9 cellular contexts compared by ENCODE assay signal in genomic region chr4:184644553-184645307, GRCh38. TPM values are rescaled to one million over a fixed set of nuclear protein-coding genes. Genes with fewer than 3 reads are reported as not detected.
DNase-seq lines count a peak whose midpoint lies in the region; ATAC-seq, FAIRE-seq and TF ChIP-seq lines count a peak whose summit lies in the region.
"Had no signal": no experiment of that assay in that cellular context is flagged by ENCODE, and none has a peak within 500 bp of the region (broad histone marks: within the 10 kb centered on the region; RNA-seq: fewer than 3 reads in every experiment).

No MANE protein-coding gene starts in this region.

- H2BK12ac ChIP-seq in mesenchymal stem cell (ENCODE audit: low read length in 2 of 2) = no peak overlapping the region

- no peak for FAIRE-seq in kidney (lab: Jason Lieb, UNC)
- FAIRE-seq: pancreas had no signal

- no peak overlapping the region for H3K27ac ChIP-seq in CD8-positive, alpha-beta memory T cell (ENCODE audit: low read depth, low read length)
- H3K27ac ChIP-seq in HEK293 (ENCODE audit: extremely low read depth, low read depth, low read length) (peak overlapping the region; percentile 41), mesenchymal stem cell (ENCODE audit: low read length, poor library complexity, severe bottlenecking) (peak overlapping the region; percentile 92), kidney (ENCODE audit: low read depth in 2 of 2, low read length in 2 of 2) (no peak overlapping the region)
- H3K27ac ChIP-seq: pancreas had no signal

- H2BK120ac ChIP-seq in mesenchymal stem cell (ENCODE audit: low read depth, low read length) = no peak overlapping the region

- no peaks in the 10 kb centered on the region for H3K9me3 ChIP-seq in CD8-positive, alpha-beta memory T cell (ENCODE audit: low read length)
- H3K9me3 ChIP-seq in HEK293 (ENCODE audit: control insufficient read depth, insufficient read depth, low read depth, low read length) (no peaks in the 10 kb centered on the region), mesenchymal stem cell (ENCODE audit: control insufficient read depth, low read length) (no peaks in the 10 kb centered on the region), kidney (ENCODE audit: control insufficient read depth in 1 of 2, low read length in 2 of 2) (no peaks in the 10 kb centered on the region)
- H3K9me3 ChIP-seq: pancreas had no signal

- CTCF ChIA-PET in CD8-positive, alpha-beta memory T cell (lab: Charles Lee) = interaction anchor here (0.6 to 0.8 kb wide), 2 partner anchors 90 to 168 kb away, joined by 3 to 4 read pairs; partner anchors contain the start of gene CENPU
- CTCF ChIA-PET in HEK293 (lab: Yijun Ruan, JAX) = interaction anchor here (0.5 to 0.7 kb wide), 3 partner anchors 21 to 39 kb away, joined by 3 to 4 read pairs (median 3); no protein-coding TSS in a partner anchor

- H2BK5ac ChIP-seq in mesenchymal stem cell (ENCODE audit: low read depth, low read length, poor library complexity, severe bottlenecking) = peak overlapping the region; percentile 53

- no peaks in the 10 kb centered on the region for H3K36me3 ChIP-seq in CD8-positive, alpha-beta memory T cell (ENCODE audit: insufficient read depth, low read length)
- H3K36me3 ChIP-seq in HEK293 (ENCODE audit: control insufficient read depth in 2 of 2, insufficient read depth in 1 of 2, low read length in 2 of 2) (peaks cover 0 to 18% of the 10 kb centered on the region in 2 experiments; a peak in 2 of 3 replicates), mesenchymal stem cell (ENCODE audit: control insufficient read depth in 1 of 2, insufficient read depth in 2 of 2, low read depth in 1 of 2, low read length in 2 of 2) (peaks cover 8 to 44% of the 10 kb centered on the region in 2 experiments), kidney (ENCODE audit: control insufficient read depth in 1 of 2, insufficient read depth in 2 of 2, low read length in 2 of 2) (no peaks in the 10 kb centered on the region)
- H3K36me3 ChIP-seq: pancreas had no signal

- H3K9me3 Mint-ChIP-seq in CD8-positive, alpha-beta memory T cell = no peaks in the 10 kb centered on the region
- no peaks in the 10 kb centered on the region for H3K9me3 Mint-ChIP-seq in activated T-helper 2 cell treated with anti-CD3 and anti-CD28 coated beads, Interferon-gamma antibody, Interleukin-2, Interleukin-4, amounts not matched to agents 10 μg/mL and 5 μg/mL and 100 μg/mL, durations not matched to agents 14 hours and 24 hours and 36 hours
- H3K9me3 Mint-ChIP-seq: dendritic cell treated with granulocyte-macrophage colony-stimulating factor and Interleukin-4, amounts not matched to agents 40 ng/mL and 50 ng/mL, for 4 days had no signal

- no peak overlapping the region for H2AFZ ChIP-seq in mesenchymal stem cell (ENCODE audit: low read depth, low read length)

- H3K36me3 Mint-ChIP-seq in CD8-positive, alpha-beta memory T cell = peaks cover 6 to 65% (median 9%) of the 10 kb centered on the region in 3 donors
- H3K36me3 Mint-ChIP-seq in activated T-helper 2 cell treated with anti-CD3 and anti-CD28 coated beads, Interferon-gamma antibody, Interleukin-2, Interleukin-4, amounts not matched to agents 10 μg/mL and 5 μg/mL and 100 μg/mL, durations not matched to agents 14 hours and 24 hours and 36 hours (ENCODE audit: low read depth) = peaks cover 75% of the 10 kb centered on the region

- no peak overlapping the region for H3K4me3 ChIP-seq in CD8-positive, alpha-beta memory T cell (ENCODE audit: low read length)
- H3K4me3 ChIP-seq in HEK293 (ENCODE audit: low read depth, low read length) = no peak overlapping the region
- H3K4me3 ChIP-seq in mesenchymal stem cell (ENCODE audit: insufficient read depth in 1 of 2, low read depth in 1 of 2, low read length in 2 of 2) = no peak overlapping the region
- no peak overlapping the region for H3K4me3 ChIP-seq in kidney (ENCODE audit: low read length in 2 of 2)
- H3K4me3 ChIP-seq: pancreas had no signal

- no peaks in the 10 kb centered on the region for H3K27me3 ChIP-seq in CD8-positive, alpha-beta memory T cell (ENCODE audit: insufficient read depth, low read length, poor library complexity, severe bottlenecking)
- no peaks in the 10 kb centered on the region for H3K27me3 ChIP-seq in mesenchymal stem cell (ENCODE audit: control insufficient read depth in 1 of 2, insufficient read depth in 1 of 2, low read length in 2 of 2)
- H3K27me3 ChIP-seq: pancreas had no signal

- H3K4me3 Mint-ChIP-seq in CD8-positive, alpha-beta memory T cell = peak overlapping the region in 6 of 7 donors; percentile 25 to 56 (median 42)
- peak overlapping the region; percentile 53 for H3K4me3 Mint-ChIP-seq in activated T-helper 2 cell treated with anti-CD3 and anti-CD28 coated beads, Interferon-gamma antibody, Interleukin-2, Interleukin-4, amounts not matched to agents 10 μg/mL and 5 μg/mL and 100 μg/mL, durations not matched to agents 14 hours and 24 hours and 36 hours (ENCODE audit: low read depth)
- H3K4me3 Mint-ChIP-seq: dendritic cell treated with granulocyte-macrophage colony-stimulating factor and Interleukin-4, amounts not matched to agents 40 ng/mL and 50 ng/mL, for 4 days had no signal

- intact Hi-C loops in activated T-helper 2 cell treated with anti-CD3 and anti-CD28 coated beads, Interferon-gamma antibody, Interleukin-2, Interleukin-4, amounts not matched to agents 10 μg/mL and 5 μg/mL and 100 μg/mL, durations not matched to agents 14 hours and 24 hours and 36 hours (cut with micrococcal nuclease) = loop anchor here (5.0 kb wide), 3 partner anchors 68 to 287 kb away; partner anchors contain the start of gene ACSL1
- intact Hi-C loops in kidney (cut with DNase I) = no loop called here

- H3K14ac ChIP-seq in mesenchymal stem cell (ENCODE audit: low read length in 2 of 2) = no peak overlapping the region

- TF ChIP-seq CTCF in HEK293 (tag by site-specific recombination; IDR thresholded peaks at IDR 0.05) (no peak), kidney (IDR thresholded peaks at IDR 0.05; ENCODE audit: borderline replicate concordance, extremely low read depth, insufficient read depth) (no peak)

- H3K27ac Mint-ChIP-seq in CD8-positive, alpha-beta memory T cell = peak overlapping the region; percentile 32 to 87 (median 72)
- H3K27ac Mint-ChIP-seq in activated T-helper 2 cell treated with anti-CD3 and anti-CD28 coated beads, Interferon-gamma antibody, Interleukin-2, Interleukin-4, amounts not matched to agents 10 μg/mL and 5 μg/mL and 100 μg/mL, durations not matched to agents 14 hours and 24 hours and 36 hours = peak overlapping the region; percentile 79
- H3K27ac Mint-ChIP-seq: dendritic cell treated with granulocyte-macrophage colony-stimulating factor and Interleukin-4, amounts not matched to agents 40 ng/mL and 50 ng/mL, for 4 days had no signal

- no peaks in the 10 kb centered on the region for H3K27me3 Mint-ChIP-seq in CD8-positive, alpha-beta memory T cell
- no peaks in the 10 kb centered on the region for H3K27me3 Mint-ChIP-seq in activated T-helper 2 cell treated with anti-CD3 and anti-CD28 coated beads, Interferon-gamma antibody, Interleukin-2, Interleukin-4, amounts not matched to agents 10 μg/mL and 5 μg/mL and 100 μg/mL, durations not matched to agents 14 hours and 24 hours and 36 hours (ENCODE audit: low read depth)
- H3K27me3 Mint-ChIP-seq: dendritic cell treated with granulocyte-macrophage colony-stimulating factor and Interleukin-4, amounts not matched to agents 40 ng/mL and 50 ng/mL, for 4 days had no signal

- H2BK15ac ChIP-seq in mesenchymal stem cell (ENCODE audit: low read depth, poor library complexity, severe bottlenecking) = no peak overlapping the region

- WGBS in mesenchymal stem cell = 78% methylated on average over 5 of the region's 9 CpGs

- H3K9ac ChIP-seq in mesenchymal stem cell (ENCODE audit: low read length) (peak overlapping the region; percentile 70), kidney (ENCODE audit: low read length in 2 of 2) (no peak overlapping the region)

- H3K4me1 ChIP-seq in CD8-positive, alpha-beta memory T cell (ENCODE audit: insufficient read depth, low read length) = peaks cover 55% of the 10 kb centered on the region
- peaks cover 24% of the 10 kb centered on the region for H3K4me1 ChIP-seq in HEK293 (ENCODE audit: control insufficient read depth, insufficient read depth, low read length)
- peaks cover 2% of the 10 kb centered on the region for H3K4me1 ChIP-seq in mesenchymal stem cell (ENCODE audit: control insufficient read depth, insufficient read depth, low read depth, low read length)
- peaks cover 15 to 17% of the 10 kb centered on the region in 2 donors for H3K4me1 ChIP-seq in kidney (ENCODE audit: control insufficient read depth in 1 of 2, insufficient read depth in 1 of 2, low read depth in 1 of 2, low read length in 2 of 2)

- POLR2A ChIA-PET in CD8-positive, alpha-beta memory T cell (lab: Charles Lee) = no interaction called here
- POLR2A ChIA-PET in HEK293 (lab: Yijun Ruan, JAX) = interaction anchor here (1.4 kb wide), 1 partner anchor 89 kb away, joined by 4 read pairs; the partner anchor contains the start of gene CENPU

- ATAC-seq in GM21529 (IDR thresholded peaks at IDR 0.05; ENCODE audit: unreplicated experiment) (no peak), HG02981 (IDR thresholded peaks at IDR 0.05; ENCODE audit: unreplicated experiment) (no peak)
- ATAC-seq: pancreas had no signal

- peak overlapping the region; percentile 68 for H3K4me2 ChIP-seq in mesenchymal stem cell (ENCODE audit: low read length, poor library complexity, severe bottlenecking)

- peaks cover 62 to 82% (median 82%) of the 10 kb centered on the region in 3 donors for H3K4me1 Mint-ChIP-seq in CD8-positive, alpha-beta memory T cell
- peaks cover 56% of the 10 kb centered on the region for H3K4me1 Mint-ChIP-seq in activated T-helper 2 cell treated with anti-CD3 and anti-CD28 coated beads, Interferon-gamma antibody, Interleukin-2, Interleukin-4, amounts not matched to agents 10 μg/mL and 5 μg/mL and 100 μg/mL, durations not matched to agents 14 hours and 24 hours and 36 hours (ENCODE audit: low read depth)

- peak overlapping the region in 1 of 2 experiments; percentile 34 for H3K23ac ChIP-seq in mesenchymal stem cell (ENCODE audit: low read length in 2 of 2)

- H3K79me1 ChIP-seq in mesenchymal stem cell (replicated peaks; ENCODE audit: low read length, poor library complexity, severe bottlenecking) = peaks cover 1% of the 10 kb centered on the region

- peak overlapping the region; percentile 93 for H2AK5ac ChIP-seq in mesenchymal stem cell (ENCODE audit: low read length, severe bottlenecking)

- no peak overlapping the region for H4K91ac ChIP-seq in mesenchymal stem cell (ENCODE audit: low read length)

- H4K8ac ChIP-seq in mesenchymal stem cell (ENCODE audit: low read length) = no peak overlapping the region

- no peak for DNase-seq in CD8-positive, alpha-beta memory T cell
- no peak for DNase-seq in activated T-helper 2 cell treated with anti-CD3 and anti-CD28 coated beads, Interferon-gamma antibody, Interleukin-2, Interleukin-4, amounts not matched to agents 10 μg/mL and 5 μg/mL and 100 μg/mL, durations not matched to agents 14 hours and 24 hours and 36 hours (ENCODE audit: low spot score)
- DNase-seq in mesenchymal stem cell (peak; percentile 61), kidney (no peak)
- DNase-seq: pancreas had no signal

- H3K4ac ChIP-seq in mesenchymal stem cell (ENCODE audit: low read depth in 1 of 2, low read length in 2 of 2) = no peak overlapping the region

- H3K18ac ChIP-seq in mesenchymal stem cell (ENCODE audit: low read depth in 1 of 2, low read length in 2 of 2) = peak overlapping the region in 1 of 2 experiments; percentile 46

RNA-seq across cellular contexts. Expression of gene CASP3, which starts 4.5 kb away (rescaled TPM):
- total RNA-seq in CD8-positive, alpha-beta memory T cell = 10 to 100 TPM; 75.1 to 77.1 TPM
- 7.1 TPM for polyA plus RNA-seq in CD8-positive, alpha-beta memory T cell
- total RNA-seq in activated T-helper 2 cell treated with anti-CD3 and anti-CD28 coated beads, Interferon-gamma antibody, Interleukin-2, Interleukin-4, amounts not matched to agents 10 μg/mL and 5 μg/mL and 100 μg/mL, durations not matched to agents 14 hours and 24 hours and 36 hours = 90.9 and 94.1 TPM in 2 replicates
- polyA plus RNA-seq in mesenchymal stem cell (2013, experiment 1 of 2) = 17.8 TPM
- 19.5 TPM for polyA plus RNA-seq in mesenchymal stem cell (2013, experiment 2 of 2)
- 22.4 TPM for total RNA-seq in kidney
- polyA plus RNA-seq in kidney (ENCODE audit: insufficient read depth, low read depth, low replicate concordance) = 7.3 TPM

RNA-seq across cellular contexts. Expression of gene PRIMPOL, which starts 4.8 kb away (rescaled TPM):
- total RNA-seq in CD8-positive, alpha-beta memory T cell = 10 to 100 TPM; 19.0 to 20.2 TPM
- 13.8 TPM for polyA plus RNA-seq in CD8-positive, alpha-beta memory T cell
- total RNA-seq in activated T-helper 2 cell treated with anti-CD3 and anti-CD28 coated beads, Interferon-gamma antibody, Interleukin-2, Interleukin-4, amounts not matched to agents 10 μg/mL and 5 μg/mL and 100 μg/mL, durations not matched to agents 14 hours and 24 hours and 36 hours = 16.2 and 17.6 TPM in 2 replicates
- polyA plus RNA-seq in mesenchymal stem cell (2013, experiment 1 of 2) = 3.9 TPM
- polyA plus RNA-seq in mesenchymal stem cell (2013, experiment 2 of 2) = 4.3 TPM
- total RNA-seq in kidney = 13.1 TPM
- 10.9 TPM for polyA plus RNA-seq in kidney (ENCODE audit: insufficient read depth, low read depth, low replicate concordance)

Comparison
In these comparisons a context has a peak if more than half of its experiments do, and no peak if none do; other contexts are left out.
1. H3K27ac ChIP-seq: peak in HEK293 (single experiment) and mesenchymal stem cell (single experiment); none in CD8-positive, alpha-beta memory T cell (single experiment) and kidney (0 of 2).